Comparison of ENCODE assay signal across 8 cellular contexts in the genomic region with DNA sequence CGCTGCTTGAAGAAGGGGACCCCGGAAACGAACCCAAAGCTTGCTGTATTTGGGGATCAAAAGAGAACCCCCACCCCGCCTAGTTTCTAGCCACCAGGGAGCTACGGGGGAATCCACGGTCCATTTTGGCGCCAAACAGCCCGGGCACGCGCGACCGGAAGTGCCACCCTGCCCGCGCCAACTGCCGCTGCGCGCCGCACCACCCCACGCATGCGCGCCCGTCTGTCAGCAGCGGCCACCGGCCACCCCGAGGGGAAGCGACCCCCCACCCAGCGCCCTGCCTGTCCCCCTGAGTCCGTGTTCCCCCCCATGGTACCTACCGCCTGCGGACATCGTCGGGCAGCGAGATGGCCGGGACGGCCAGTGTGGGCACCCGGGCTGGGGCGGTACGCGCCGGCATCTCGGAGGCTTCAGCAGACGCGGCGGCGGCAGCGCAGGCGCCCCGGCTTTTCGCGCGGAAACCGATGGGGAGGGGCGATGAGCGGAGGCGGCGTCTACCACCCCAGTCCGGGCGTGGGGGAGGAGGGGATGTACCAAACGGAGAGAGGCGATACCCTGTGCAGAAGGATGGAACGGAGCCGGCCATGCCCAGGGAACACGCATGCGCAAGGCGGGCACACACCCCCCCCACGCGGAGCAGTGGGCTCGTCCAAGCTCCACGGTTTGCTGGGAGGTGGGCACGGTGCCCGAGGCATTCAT.
DNase-seq lines count a peak whose midpoint lies in the region; ATAC-seq and TF ChIP-seq lines count a peak whose summit lies in the region.

A gene (minus strand): TSS at position 454 of the 699 bp plus-strand sequence. CDS start 54 bp downstream, at position 400.

- peak; percentile 70 for ATAC-seq in GM18505 (IDR thresholded peaks at IDR 0.05; ENCODE audit: unreplicated experiment)
- ATAC-seq in HG02973 (IDR thresholded peaks at IDR 0.05; ENCODE audit: unreplicated experiment): peak; percentile 79
- ATAC-seq in HG03469 (IDR thresholded peaks at IDR 0.05; ENCODE audit: unreplicated experiment): no peak

- TF ChIP-seq POLR2A in GM18505 (IDR thresholded peaks at IDR 0.05; ENCODE audit: borderline replicate concordance, extremely low read depth, insufficient read depth, insufficient read length): peak; percentile 97

- DNase-seq in NCI-H2081 treated with DMSO at 0.1 percent for 48 hours (lab: John Stamatoyannopoulos, UW): peak; percentile 88
- DNase-seq in T1000 (lab: John Stamatoyannopoulos, UW): peak; percentile 93
- peak; percentile 99 for DNase-seq in astrocyte of the hippocampus (ENCODE audit: low read depth, low spot score)
- peak; percentile 92 to 97 for DNase-seq in hippocampal formation (lab: John Stamatoyannopoulos, UW)
- peak; percentile 98 for DNase-seq in retina
